1 cellular context compared by ENCODE assay signal in the genomic region with DNA sequence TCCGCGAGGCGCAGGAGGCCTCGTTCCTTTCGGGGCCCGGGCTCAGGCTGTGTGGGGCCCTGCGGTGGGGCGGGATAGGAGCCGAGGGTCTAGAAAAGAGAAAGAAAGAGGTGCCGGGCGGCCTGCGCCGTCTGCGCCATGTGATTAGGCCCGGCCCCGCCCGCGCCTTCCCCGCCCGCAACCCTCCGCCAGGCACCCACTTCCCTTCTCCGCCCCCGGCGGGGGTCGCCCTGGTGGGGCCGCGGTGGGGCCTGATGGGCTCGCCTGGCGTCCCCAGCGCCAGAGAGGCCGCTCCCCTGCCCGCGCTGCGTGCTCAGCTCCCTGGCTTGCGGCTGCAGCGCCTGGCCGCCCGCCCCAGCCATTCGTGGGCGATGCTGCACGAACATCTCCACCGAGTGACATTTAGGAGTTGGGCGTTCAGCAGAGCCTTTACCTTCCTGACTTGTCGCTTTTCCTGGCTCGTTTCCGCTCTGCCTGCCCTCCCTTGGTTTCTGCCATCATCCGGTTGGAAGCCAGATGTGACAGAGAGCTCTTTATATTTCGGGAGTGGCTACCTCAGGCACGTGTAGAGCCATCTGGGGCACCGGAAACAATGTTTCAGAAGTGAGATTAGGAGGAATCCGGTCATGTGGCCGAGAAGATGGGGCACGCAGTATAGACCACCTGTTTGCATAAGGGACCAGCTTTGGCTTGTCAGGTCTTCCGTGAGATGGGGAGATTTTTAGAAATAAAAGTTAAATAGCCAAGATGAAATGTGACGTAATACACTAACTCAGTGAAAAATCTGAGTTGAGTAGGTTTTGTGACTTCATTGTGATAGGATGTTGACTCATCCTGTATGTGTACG.
A peak's percentile ranks its signal among the peaks of the same experiment; 100 is the strongest.
TF ChIP-seq lines count a peak whose summit lies in the region.

No MANE protein-coding gene starts in this region.

TF ChIP-seq in H1, 55 proteins besides CTCF, POLR2A, EP300 and RAD21:
- TF ChIP-seq NRF1 (IDR thresholded peaks at IDR 0.05; ENCODE audit: low read depth, low read length) (no peak), TAF7 (optimal IDR thresholded peaks at IDR 0.05; ENCODE audit: borderline replicate concordance, low read depth, low read length) (no peak), RBBP5 (IDR thresholded peaks at IDR 0.05; ENCODE audit: borderline replicate concordance, low read depth, low read length) (peak; percentile 29; the same call in 1 of the 2 replicates), SIN3A (conservative IDR thresholded peaks at IDR 0.05 in 1 of 2, IDR thresholded peaks at IDR 0.05 in 1 of 2; ENCODE audit: low read depth in 1 of 2, low read length in 2 of 2) (0 out of 4 replicates have a peak, but pooled peaks of 1 of the 2 experiments have one; percentile 50), YY1 (IDR thresholded peaks at IDR 0.05; ENCODE audit: low read depth, low read length) (no peak), JUND (IDR thresholded peaks at IDR 0.05; ENCODE audit: low read length) (no peak), ASH2L (IDR thresholded peaks at IDR 0.05; ENCODE audit: low read length) (peak; percentile 37), EZH2 (IDR thresholded peaks at IDR 0.05; ENCODE audit: low read depth, low read length, severe bottlenecking) (peak; percentile 5), TAF1 (IDR thresholded peaks at IDR 0.05; ENCODE audit: low read depth, low read length) (0 out of 2 replicates have a peak, but pooled peaks have one; percentile 19), POLR2AphosphoS5 (IDR thresholded peaks at IDR 0.05; ENCODE audit: low read depth, low read length) (0 out of 2 replicates have a peak, but pooled peaks have one; percentile 15), CBX5 (IDR thresholded peaks at IDR 0.05; ENCODE audit: low read depth, low read length) (no peak), RXRA (IDR thresholded peaks at IDR 0.05; ENCODE audit: insufficient read depth, low read depth, low read length) (no peak), KDM1A (IDR thresholded peaks at IDR 0.05; ENCODE audit: borderline replicate concordance, low read length) (no peak), BCL11A (IDR thresholded peaks at IDR 0.05; ENCODE audit: low read depth in 2 of 2, low read length in 2 of 2) (no peak)
- TF ChIP-seq, protein P1, sequence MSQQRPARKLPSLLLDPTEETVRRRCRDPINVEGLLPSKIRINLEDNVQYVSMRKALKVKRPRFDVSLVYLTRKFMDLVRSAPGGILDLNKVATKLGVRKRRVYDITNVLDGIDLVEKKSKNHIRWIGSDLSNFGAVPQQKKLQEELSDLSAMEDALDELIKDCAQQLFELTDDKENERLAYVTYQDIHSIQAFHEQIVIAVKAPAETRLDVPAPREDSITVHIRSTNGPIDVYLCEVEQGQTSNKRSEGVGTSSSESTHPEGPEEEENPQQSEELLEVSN (IDR thresholded peaks at IDR 0.05): 0 out of 2 replicates have a peak, but pooled peaks have one; percentile 34
- TF ChIP-seq, protein P2, sequence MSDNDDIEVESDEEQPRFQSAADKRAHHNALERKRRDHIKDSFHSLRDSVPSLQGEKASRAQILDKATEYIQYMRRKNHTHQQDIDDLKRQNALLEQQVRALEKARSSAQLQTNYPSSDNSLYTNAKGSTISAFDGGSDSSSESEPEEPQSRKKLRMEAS (IDR thresholded peaks at IDR 0.05): peak; percentile 88
- TF ChIP-seq, protein P3, sequence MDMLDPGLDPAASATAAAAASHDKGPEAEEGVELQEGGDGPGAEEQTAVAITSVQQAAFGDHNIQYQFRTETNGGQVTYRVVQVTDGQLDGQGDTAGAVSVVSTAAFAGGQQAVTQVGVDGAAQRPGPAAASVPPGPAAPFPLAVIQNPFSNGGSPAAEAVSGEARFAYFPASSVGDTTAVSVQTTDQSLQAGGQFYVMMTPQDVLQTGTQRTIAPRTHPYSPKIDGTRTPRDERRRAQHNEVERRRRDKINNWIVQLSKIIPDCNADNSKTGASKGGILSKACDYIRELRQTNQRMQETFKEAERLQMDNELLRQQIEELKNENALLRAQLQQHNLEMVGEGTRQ (IDR thresholded peaks at IDR 0.05; ENCODE audit: low read length): peak; percentile 50; the same call in 1 of the 2 replicates
TF ChIP-seq in H1: peak in this region for 9.
